Comparison of ENCODE assay signal across 6 cellular contexts in genomic region chr1:16506364-16507136, GRCh38. TPM values are rescaled to one million over a fixed set of nuclear protein-coding genes. Genes with fewer than 3 reads are reported as not detected.
"Had no signal": no experiment of that assay in that cellular context is flagged by ENCODE, and none has a peak within 500 bp of the region (broad histone marks: within the 10 kb centered on the region; RNA-seq: fewer than 3 reads in every experiment).

No MANE protein-coding gene starts in this region.

RNA-seq across cellular contexts. Expression of gene RNU1-1, which starts 7.5 kb away (rescaled TPM):
- polyA plus RNA-seq: adrenal gland, fibroblast of lung, heart right ventricle, neural cell, right cardiac atrium, thymus had no signal
